In genomic region chr1:103584537-103584936, GRCh38 we compare ENCODE assay signal across 38 cellular contexts. TPM values are rescaled to one million over a fixed set of nuclear protein-coding genes. Genes with fewer than 3 reads are reported as not detected.
"Had no signal": no experiment of that assay in that cellular context is flagged by ENCODE, and none has a peak within 500 bp of the region (broad histone marks: within the 10 kb centered on the region; RNA-seq: fewer than 3 reads in every experiment).

No MANE protein-coding gene starts in this region.

- H3K4me3 ChIP-seq: MG63 had no signal

- H3K9me3 ChIP-seq: MG63 had no signal

- H3K9ac ChIP-seq: KMS-11 had no signal

- DNase-seq: Karpas-422, Kasumi-1, MG63, MM.1S, MV-4-11, NCI-H1048, NCI-H1092, NCI-H1092 treated with DMSO at 0.1 percent for 48 hours, NCI-H1105, NCI-H1105 treated with DMSO at 0.1 percent for 48 hours, NCI-H1417, NCI-H1417 treated with DMSO at 0.1 percent for 48 hours, NCI-H1436, NCI-H1436 treated with DMSO at 0.1 percent for 48 hours, NCI-H146, NCI-H1694, NCI-H1694 treated with DMSO at 0.1 percent for 48 hours, NCI-H187, NCI-H187 treated with DMSO at 0.1 percent for 48 hours, NCI-H1930, NCI-H2029, NCI-H2029 treated with DMSO at 0.1 percent for 48 hours, NCI-H2081, NCI-H2081 treated with DMSO at 0.1 percent for 48 hours, NCI-H2107, NCI-H2171, NCI-H2171 treated with DMSO at 0.1 percent for 48 hours, NCI-H2227 treated with DMSO at 0.1 percent for 48 hours, NCI-H226, NCI-H345, NCI-H446, NCI-H446 treated with DMSO at 0.1 percent for 48 hours, NCI-H510A had no signal

- H3K27ac ChIP-seq: KMS-11 had no signal

- H3K36me3 ChIP-seq: MG63 had no signal

- H3K4me2 ChIP-seq: KMS-11 had no signal

- H3K27me3 ChIP-seq: MG63 had no signal

RNA-seq across cellular contexts. Expression of gene AMY2B, which starts 13.1 kb away (rescaled TPM):
- total RNA-seq: M059J had no signal

RNA-seq across cellular contexts. Expression of gene AMY2A, which starts 32.7 kb away (rescaled TPM):
- total RNA-seq: LHCN-M2, M059J, MCF 10A, NCI-H460 had no signal
